Comparison of ENCODE assay signal across 1 cellular context in genomic region chr7:5831196-5831595, GRCh38.
TF ChIP-seq lines count a peak whose summit lies in the region.

No MANE protein-coding gene starts in this region.

TF ChIP-seq in WTC11, 78 proteins besides CTCF, POLR2A, EP300 and RAD21 (continued from another document):
- TF ChIP-seq NFATC4 (CRISPR knock-in tag; IDR thresholded peaks at IDR 0.05), result no peak
- no peak for TF ChIP-seq HMGA2 (CRISPR knock-in tag; IDR thresholded peaks at IDR 0.05)
- no peak for TF ChIP-seq SOX15 (CRISPR knock-in tag; IDR thresholded peaks at IDR 0.05)
- no peak for TF ChIP-seq FOXP4 (CRISPR knock-in tag; IDR thresholded peaks at IDR 0.05)
- no peak for TF ChIP-seq ZNF671 (CRISPR knock-in tag; IDR thresholded peaks at IDR 0.05)
- TF ChIP-seq, protein P1, sequence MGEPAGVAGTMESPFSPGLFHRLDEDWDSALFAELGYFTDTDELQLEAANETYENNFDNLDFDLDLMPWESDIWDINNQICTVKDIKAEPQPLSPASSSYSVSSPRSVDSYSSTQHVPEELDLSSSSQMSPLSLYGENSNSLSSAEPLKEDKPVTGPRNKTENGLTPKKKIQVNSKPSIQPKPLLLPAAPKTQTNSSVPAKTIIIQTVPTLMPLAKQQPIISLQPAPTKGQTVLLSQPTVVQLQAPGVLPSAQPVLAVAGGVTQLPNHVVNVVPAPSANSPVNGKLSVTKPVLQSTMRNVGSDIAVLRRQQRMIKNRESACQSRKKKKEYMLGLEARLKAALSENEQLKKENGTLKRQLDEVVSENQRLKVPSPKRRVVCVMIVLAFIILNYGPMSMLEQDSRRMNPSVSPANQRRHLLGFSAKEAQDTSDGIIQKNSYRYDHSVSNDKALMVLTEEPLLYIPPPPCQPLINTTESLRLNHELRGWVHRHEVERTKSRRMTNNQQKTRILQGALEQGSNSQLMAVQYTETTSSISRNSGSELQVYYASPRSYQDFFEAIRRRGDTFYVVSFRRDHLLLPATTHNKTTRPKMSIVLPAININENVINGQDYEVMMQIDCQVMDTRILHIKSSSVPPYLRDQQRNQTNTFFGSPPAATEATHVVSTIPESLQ (CRISPR knock-in tag; IDR thresholded peaks at IDR 0.05), result no peak
- TF ChIP-seq TEAD4 (CRISPR knock-in tag; IDR thresholded peaks at IDR 0.05), result no peak
